8 cellular contexts compared by ENCODE assay signal in genomic region chr20:24102290-24102689, GRCh38.
A peak's percentile ranks its signal among the peaks of the same experiment; 100 is the strongest.
DNase-seq lines count a peak whose midpoint lies in the region; ATAC-seq and TF ChIP-seq lines count a peak whose summit lies in the region.

No MANE protein-coding gene starts in this region.

- no peaks in the 10 kb centered on the region for H3K27me3 ChIP-seq in BE2C

- ATAC-seq in GM18907 (IDR thresholded peaks at IDR 0.05; ENCODE audit: unreplicated experiment) (peak; percentile 50), HG03432 (IDR thresholded peaks at IDR 0.05; ENCODE audit: unreplicated experiment) (no peak)

- no peaks in the 10 kb centered on the region for H3K4me1 ChIP-seq in BE2C

- peak; percentile 51 for TF ChIP-seq CTCF in BE2C (IDR thresholded peaks at IDR 0.05; ENCODE audit: low read depth, low read length)

- in situ Hi-C loops in SK-MEL-5 (cut with HindIII; ENCODE audit: low pct_unique_long_range_greater_than_20kb, low sequenced_read_pairs), result no loop called here

- H3K36me3 ChIP-seq in BE2C, result no peaks in the 10 kb centered on the region

- DNase-seq in BE2C, result no peak
- peak; percentile 56 for DNase-seq in SK-MEL-5 (ENCODE audit: low read depth, low spot score)
- DNase-seq in iPS DF 4.7 (ENCODE audit: extremely low read depth, low spot score), result peak; percentile 30
- no peak for DNase-seq in inferior parietal cortex (ENCODE audit: extremely low spot score)
- DNase-seq in mesenteric fat pad (ENCODE audit: low spot score), result no peak
- no peak for DNase-seq in activated CD4-positive, CD25-positive, alpha-beta regulatory T cell (lab: John Stamatoyannopoulos, UW)

- no peak overlapping the region for H3K4me3 ChIP-seq in BE2C (ENCODE audit: low read depth, low read length)

- H3K9me3 ChIP-seq in BE2C, result no peaks in the 10 kb centered on the region

Comparison
In these comparisons a context has a peak if more than half of its experiments do, and no peak if none do; other contexts are left out.
1. DNase-seq: peak in SK-MEL-5 (single experiment) and iPS DF 4.7 (single experiment); none in BE2C (single experiment), inferior parietal cortex (single experiment), mesenteric fat pad (single experiment) and activated CD4-positive, CD25-positive, alpha-beta regulatory T cell (0 of 4).